Comparison of ENCODE assay signal across 11 cellular contexts in the genomic region with DNA sequence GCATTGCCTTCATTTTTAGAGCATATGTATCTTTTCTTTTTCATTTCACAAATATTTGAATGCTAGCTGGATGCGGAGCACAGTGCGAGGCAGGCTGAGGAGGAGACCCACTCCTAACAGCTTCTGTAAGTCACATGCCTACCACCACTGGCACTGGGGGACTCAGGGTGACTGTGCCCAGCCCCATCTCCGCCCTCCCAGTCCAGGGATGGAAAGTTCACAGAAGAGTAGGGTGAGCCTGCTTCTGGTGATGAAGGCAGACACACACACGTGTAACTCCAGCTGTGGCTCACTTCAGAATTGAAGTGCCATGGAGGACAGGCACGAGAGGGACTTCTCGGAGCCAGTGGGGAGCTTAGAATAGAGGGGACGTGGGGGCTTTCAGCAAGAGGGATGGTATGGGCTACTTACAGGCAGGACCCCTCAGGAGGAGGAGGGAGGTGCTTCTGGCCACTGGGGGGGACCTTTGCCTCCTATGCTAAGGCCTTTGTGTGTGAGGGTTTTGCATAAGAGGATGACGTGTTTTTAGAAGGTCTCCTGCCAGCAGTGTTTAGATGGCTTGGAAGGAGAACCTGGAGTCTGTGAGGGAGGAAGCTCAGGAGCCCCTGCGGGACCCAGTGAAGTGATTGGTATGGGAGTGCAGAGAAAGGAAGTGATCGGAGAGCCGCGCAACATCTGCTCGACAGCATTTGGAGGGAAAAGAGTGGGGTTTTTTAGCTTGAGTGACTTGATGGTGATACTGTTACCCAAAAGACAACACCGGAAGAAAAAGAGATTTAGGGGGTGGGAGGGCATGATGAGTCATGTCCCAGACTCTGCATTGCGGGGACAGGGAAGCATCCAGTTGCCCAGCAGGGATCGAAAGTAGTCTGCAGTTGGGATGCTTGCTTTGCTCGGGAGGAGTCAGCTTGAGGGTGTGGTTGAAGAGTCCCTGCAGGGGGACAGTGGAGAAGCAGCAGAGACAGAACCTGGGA.
DNase-seq lines count a peak whose midpoint lies in the region; ATAC-seq and TF ChIP-seq lines count a peak whose summit lies in the region.
"Had no signal": no experiment of that assay in that cellular context is flagged by ENCODE, and none has a peak within 500 bp of the region (broad histone marks: within the 10 kb centered on the region; RNA-seq: fewer than 3 reads in every experiment).

No MANE protein-coding gene starts in this region.

- H4K20me1 ChIP-seq in hepatocyte (ENCODE audit: insufficient read depth, poor library complexity, severe bottlenecking): no peaks in the 10 kb centered on the region

- DNase-seq in HT1080 (ENCODE audit: low read depth): peak; percentile 84
- no peak for DNase-seq in hepatocyte (ENCODE audit: low spot score)
- DNase-seq in stimulated activated naive B cell treated with anti-CD40 and anti-IgM and Interleukin-4, amounts not matched to agents 10 μg/mL and 1 μg/mL and 100 μg/mL, for 72 hours: no peak
- DNase-seq in activated naive CD4-positive, alpha-beta T cell treated with anti-CD3 and anti-CD28 coated beads, Interleukin-2, amount 50 U/mL, for 16 hours: no peak
- DNase-seq in AG08396 (ENCODE audit: low spot score): no peak
- DNase-seq in dermis blood vessel endothelial cell: no peak
- DNase-seq: COR-L47, PC-3 had no signal

- H3K4me1 Mint-ChIP-seq in brain: peaks cover 56% of the 10 kb centered on the region
- peaks cover 0 to 12% of the 10 kb centered on the region in 2 donors for H3K4me1 Mint-ChIP-seq in stimulated activated naive B cell treated with anti-CD40 and anti-IgM and Interleukin-4, amounts not matched to agents 10 μg/mL and 1 μg/mL and 100 μg/mL, for 72 hours

- peak overlapping the region; percentile 18 to 86 (median 69) for H3K27ac Mint-ChIP-seq in brain
- H3K27ac Mint-ChIP-seq in stimulated activated naive B cell treated with anti-CD40 and anti-IgM and Interleukin-4, amounts not matched to agents 10 μg/mL and 1 μg/mL and 100 μg/mL, for 72 hours: peak overlapping the region; percentile 61

- H3K27me3 ChIP-seq in hepatocyte: no peaks in the 10 kb centered on the region

- H3K9me3 ChIP-seq in hepatocyte (ENCODE audit: low read depth): no peaks in the 10 kb centered on the region

- no peak overlapping the region for H3K4me2 ChIP-seq in hepatocyte

- no peak overlapping the region for H3K4me3 Mint-ChIP-seq in brain
- no peak overlapping the region for H3K4me3 Mint-ChIP-seq in stimulated activated naive B cell treated with anti-CD40 and anti-IgM and Interleukin-4, amounts not matched to agents 10 μg/mL and 1 μg/mL and 100 μg/mL, for 72 hours
- H3K4me3 Mint-ChIP-seq: dendritic cell treated with granulocyte-macrophage colony-stimulating factor and Interleukin-4, amounts not matched to agents 40 ng/mL and 50 ng/mL, for 4 days had no signal

- H3K27ac ChIP-seq in hepatocyte: peak overlapping the region; percentile 84

- H3K79me2 ChIP-seq in hepatocyte: no peaks in the 10 kb centered on the region

- H3K36me3 ChIP-seq in hepatocyte (replicated peaks; ENCODE audit: insufficient read depth, low read depth): no peaks in the 10 kb centered on the region

- peaks cover 27% of the 10 kb centered on the region for H3K4me1 ChIP-seq in hepatocyte (ENCODE audit: insufficient read depth)

- H3K9me2 ChIP-seq in hepatocyte (replicated peaks; ENCODE audit: insufficient read depth): no peaks in the 10 kb centered on the region

- no peak for TF ChIP-seq CTCF in brain (conservative IDR thresholded peaks at IDR 0.05)
- no peak for TF ChIP-seq CTCF in hepatocyte (IDR thresholded peaks at IDR 0.05; ENCODE audit: poor library complexity)

- ATAC-seq in stimulated activated naive B cell treated with anti-CD40 and anti-IgM and Interleukin-4, amounts not matched to agents 10 μg/mL and 1 μg/mL and 100 μg/mL, for 72 hours (replicated peaks): no peak
- no peak for ATAC-seq in esophagus mucosa
- ATAC-seq: PC-3 had no signal

- H3K27me3 Mint-ChIP-seq in brain: no peaks in the 10 kb centered on the region
- H3K27me3 Mint-ChIP-seq in stimulated activated naive B cell treated with anti-CD40 and anti-IgM and Interleukin-4, amounts not matched to agents 10 μg/mL and 1 μg/mL and 100 μg/mL, for 72 hours: no peaks in the 10 kb centered on the region
- H3K27me3 Mint-ChIP-seq: dendritic cell treated with granulocyte-macrophage colony-stimulating factor and Interleukin-4, amounts not matched to agents 40 ng/mL and 50 ng/mL, for 4 days had no signal

- WGBS in hepatocyte (ENCODE audit: low lambda C conversion rate, missing lambda C conversion rate): 87% methylated on average over 17 of the region's 17 CpGs

- H2AFZ ChIP-seq in hepatocyte: no peak overlapping the region

- peaks cover 91% of the 10 kb centered on the region for H3K36me3 Mint-ChIP-seq in brain
- H3K36me3 Mint-ChIP-seq in stimulated activated naive B cell treated with anti-CD40 and anti-IgM and Interleukin-4, amounts not matched to agents 10 μg/mL and 1 μg/mL and 100 μg/mL, for 72 hours: peaks cover 38 to 68% of the 10 kb centered on the region in 2 donors

- H3K4me3 ChIP-seq in hepatocyte: no peak overlapping the region

- H3K9me3 Mint-ChIP-seq in brain: no peaks in the 10 kb centered on the region
- no peaks in the 10 kb centered on the region for H3K9me3 Mint-ChIP-seq in stimulated activated naive B cell treated with anti-CD40 and anti-IgM and Interleukin-4, amounts not matched to agents 10 μg/mL and 1 μg/mL and 100 μg/mL, for 72 hours
- H3K9me3 Mint-ChIP-seq: dendritic cell treated with granulocyte-macrophage colony-stimulating factor and Interleukin-4, amounts not matched to agents 40 ng/mL and 50 ng/mL, for 4 days had no signal
